Comparison of ENCODE assay signal across 8 cellular contexts in genomic region chr1:145845144-145845513, GRCh38. TPM values are rescaled to one million over a fixed set of nuclear protein-coding genes. Genes with fewer than 3 reads are reported as not detected.
A peak's percentile ranks its signal among the peaks of the same experiment; 100 is the strongest.
DNase-seq lines count a peak whose midpoint lies in the region; ATAC-seq, FAIRE-seq and TF ChIP-seq lines count a peak whose summit lies in the region.

No MANE protein-coding gene starts in this region.

- peak overlapping the region; percentile 48 for H3K4me3 ChIP-seq in LNCaP clone FGC (ENCODE audit: low read depth, low read length)
- peak overlapping the region; percentile 54 for H3K4me3 ChIP-seq in K562
- no peak overlapping the region for H3K4me3 ChIP-seq in mesendoderm (ENCODE audit: low read length)

- no peaks in the 10 kb centered on the region for H3K79me1 ChIP-seq in mesendoderm (ENCODE audit: low read length)

- H3K4me2 ChIP-seq in K562 (ENCODE audit: insufficient read depth, low read length) (peak overlapping the region; percentile 82), mesendoderm (ENCODE audit: low read length) (peak overlapping the region; percentile 8)

- H4K5ac ChIP-seq in mesendoderm (ENCODE audit: low read length) = no peak overlapping the region

- H2AK5ac ChIP-seq in mesendoderm (ENCODE audit: low read length) = no peak overlapping the region

- BruUV-seq in K562 (replicated peaks; lab: Mats Ljungman, UMichigan) = no TSS peak

- DNase-seq in GM13976 (ENCODE audit: low spot score) (peak; percentile 72), LNCaP clone FGC (ENCODE audit: low read depth) (no peak), K562 (ENCODE audit: extremely low read depth in 1 of 4, low spot score in 3 of 4) (peak in 2 of 4 experiments; percentile 21 to 29), mesendoderm (no peak), HK-2 (ENCODE audit: unreplicated experiment) (no peak), A172 (ENCODE audit: low spot score) (no peak), GM03348 (ENCODE audit: low spot score) (no peak)

- CTCF ChIA-PET in K562 (lab: Yijun Ruan, JAX; ENCODE audit: low intra/inter-chr PET ratio) = interaction anchor here (0.5 to 2.5 kb wide), 5 partner anchors 41 to 168 kb away, joined by 3 to 16 read pairs (median 6); partner anchors contain the start of genes ANKRD35 and ITGA10

- in situ Hi-C loops in GM13976 (cut with MboI; ENCODE audit: low sequenced_read_pairs, unreplicated experiment) = no loop called here
- in situ Hi-C loops in K562 (cut with MboI) = loop anchor here (5.0 kb wide), 1 partner anchor 167 kb away; no protein-coding TSS in a partner anchor

- TF ChIP-seq CTCF in GM13976 (IDR thresholded peaks at IDR 0.05; ENCODE audit: borderline replicate concordance, control extremely low read depth, extremely low read depth, insufficient read depth, missing control alignments) = no peak
- TF ChIP-seq CTCF in LNCaP clone FGC (IDR thresholded peaks at IDR 0.05; ENCODE audit: control insufficient read depth, extremely low read depth, insufficient read depth) = no peak
- no peak for TF ChIP-seq CTCF in K562 (IDR thresholded peaks at IDR 0.05 in 2 of 3, conservative IDR thresholded peaks at IDR 0.05 in 1 of 3; ENCODE audit: insufficient read depth in 2 of 3, low read depth in 1 of 3, low read length in 3 of 3)

- 6% methylated on average over 4 of the region's 4 CpGs for WGBS in K562 (ENCODE audit: insufficient coverage, low coverage, missing lambda C conversion rate)
- WGBS in mesendoderm (ENCODE audit: extremely low coverage, insufficient coverage, low lambda C conversion rate) = 100% methylated on average over 2 of the region's 4 CpGs

- H3K4me1 ChIP-seq in K562 (replicated peaks in 1 of 2; ENCODE audit: control insufficient read depth in 2 of 2, insufficient read depth in 2 of 2, low read length in 2 of 2) (peaks cover 7 to 20% of the 10 kb centered on the region in 2 experiments; a peak in 4 of 5 replicates), mesendoderm (ENCODE audit: control insufficient read depth, low read depth, low read length) (no peaks in the 10 kb centered on the region)

- H3K23ac ChIP-seq in mesendoderm (ENCODE audit: low read length) = no peak overlapping the region

- TF ChIP-seq POLR2A in K562 (conservative IDR thresholded peaks at IDR 0.05) = no peak

- no peak overlapping the region for H3K4ac ChIP-seq in mesendoderm (ENCODE audit: low read depth, low read length)

- H4K8ac ChIP-seq in mesendoderm (ENCODE audit: low read depth, low read length) = no peak overlapping the region

- no peaks in the 10 kb centered on the region for H3K9me1 ChIP-seq in K562 (ENCODE audit: control insufficient read depth, insufficient read depth, low read length)

- H3K9me3 ChIP-seq in K562 (replicated peaks; ENCODE audit: control insufficient read depth, insufficient read depth, low read depth, low read length) = no peaks in the 10 kb centered on the region

- TF ChIP-seq RAD21 in K562 (CRISPR knock-in tag; conservative IDR thresholded peaks at IDR 0.05 in 1 of 2, IDR thresholded peaks at IDR 0.05 in 1 of 2) = no peak

- H3K18ac ChIP-seq in mesendoderm (ENCODE audit: low read length) = no peak overlapping the region

- POLR2A ChIA-PET in K562 (lab: Yijun Ruan, JAX) = interaction anchor here (0.7 to 6.8 kb wide), 19 partner anchors 11 to 207 kb away, joined by 3 to 40 read pairs (median 5); partner anchors contain the start of genes ANKRD34A, PIAS3, POLR3GL and RBM8A

- no peak overlapping the region for H2BK5ac ChIP-seq in mesendoderm (ENCODE audit: low read length)

- no peaks in the 10 kb centered on the region for H3K27me3 ChIP-seq in K562 (ENCODE audit: control insufficient read depth in 2 of 2, insufficient read depth in 2 of 2, low read length in 2 of 2)
- H3K27me3 ChIP-seq in mesendoderm (ENCODE audit: insufficient read depth, low read length, poor library complexity) = no peaks in the 10 kb centered on the region

- H2BK15ac ChIP-seq in mesendoderm (replicated peaks; ENCODE audit: low read depth) = no peak overlapping the region

- peak overlapping the region; percentile 68 to 93 for H3K9ac ChIP-seq in K562 (ENCODE audit: insufficient read depth in 1 of 2, low read depth in 2 of 2, low read length in 2 of 2)
- no peak overlapping the region for H3K9ac ChIP-seq in mesendoderm (ENCODE audit: low read length)

- intact Hi-C loops in K562 (cut with micrococcal nuclease) = loop anchor here (1.0 to 5.0 kb wide), 5 partner anchors 14 to 168 kb away; partner anchors contain the start of genes ITGA10 and PIAS3

- H2AFZ ChIP-seq in K562 (ENCODE audit: low read depth, low read length) = peak overlapping the region; percentile 96

- H3K56ac ChIP-seq in mesendoderm (ENCODE audit: low read length) = no peak overlapping the region

- no peak for TF ChIP-seq EP300 in K562 (IDR thresholded peaks at IDR 0.05; ENCODE audit: low read length)

- H3K27ac ChIP-seq in K562 (ENCODE audit: extremely low read depth, low read depth, low read length) (peak overlapping the region; percentile 59; the same call in 2 of the 3 replicates), mesendoderm (ENCODE audit: low read depth, low read length) (no peak overlapping the region)

- ATAC-seq in GM21737 (IDR thresholded peaks at IDR 0.05; ENCODE audit: unreplicated experiment) (peak; percentile 53), K562 (peak; percentile 48)

- H3K36me3 ChIP-seq in K562 (ENCODE audit: control insufficient read depth, insufficient read depth, low read length) (peaks cover 52% of the 10 kb centered on the region), mesendoderm (ENCODE audit: control insufficient read depth, insufficient read depth, low read length) (peaks cover 12% of the 10 kb centered on the region)

- FAIRE-seq in K562 (lab: Jason Lieb, UNC) = no peak

- no peak overlapping the region for H2BK120ac ChIP-seq in mesendoderm (ENCODE audit: low read depth, low read length)

- H4K20me1 ChIP-seq in K562 (replicated peaks; ENCODE audit: control insufficient read depth, insufficient read depth, low read length) = no peaks in the 10 kb centered on the region

- H3K79me2 ChIP-seq in K562 (ENCODE audit: control insufficient read depth, insufficient read depth, low read length) (no peaks in the 10 kb centered on the region), mesendoderm (ENCODE audit: control insufficient read depth, insufficient read depth, low read length) (no peaks in the 10 kb centered on the region)

RNA-seq across cellular contexts. Expression of gene NUDT17, which starts 0.3 kb away (rescaled TPM):
- 6.2 and 12.7 TPM in 2 replicates for total RNA-seq in K562 (2011; cell fraction: chromatin; rRNA removed; ENCODE audit: low replicate concordance)
- total RNA-seq in K562 (2011; cell fraction: nucleolus; rRNA removed) = 9.2 and 11.2 TPM in 2 replicates
- 8.9 and 9.3 TPM in 2 replicates for total RNA-seq in K562 (2011; cell fraction: nucleoplasm; rRNA removed)
- total RNA-seq in K562 (2014; rRNA removed) (6.8 and 9.9 TPM in 2 replicates), K562 (2014; rRNA removed; fragmentation: Illumina TruSeq; extraction: Trizol) (4.5 and 5.5 TPM in 2 replicates), K562 (2015; rRNA removed; fragmentation: Illumina TruSeq; extraction: Trizol) (4.2 and 5.2 TPM in 2 replicates), K562 (2021) (6.1 and 7.2 TPM in 2 replicates)
- polyA plus RNA-seq in K562 (2011; rRNA removed) (10.0 and 11.4 TPM in 2 replicates), K562 (2014; fragmentation: Illumina TruSeq; extraction: Trizol) (7.6 and 8.3 TPM in 2 replicates), K562 (2014; fragmentation: Nextera tagmentation; extraction: Ambion mirVana) (1 to 10 TPM; 2.1 to 3.1 TPM), K562 (2014; rRNA removed) (7.8 and 10.7 TPM in 2 replicates)
- 12.3 and 14.2 TPM in 2 replicates for polyA plus RNA-seq in K562 (2011; cell fraction: cytosol; rRNA removed)
- polyA plus RNA-seq in K562 (2011; cell fraction: nucleus; rRNA removed) = 23.3 and 33.1 TPM in 2 replicates
- 7.8 and 14.5 TPM in 2 replicates for polyA plus RNA-seq in K562 (2012)
- polyA minus RNA-seq in K562 (2011; rRNA and poly(A)+ RNA removed) = 2.7 and 3.4 TPM in 2 replicates
- 2.9 and 5.9 TPM in 2 replicates for polyA minus RNA-seq in K562 (2011; cell fraction: cytosol; rRNA and poly(A)+ RNA removed)
- 2.7 and 3.3 TPM in 2 replicates for polyA minus RNA-seq in K562 (2011; cell fraction: nucleus; rRNA and poly(A)+ RNA removed)
- 3.1 TPM for polyA plus RNA-seq in mesendoderm (2013, experiment 1 of 2)
- 3.7 TPM for polyA plus RNA-seq in mesendoderm (2013, experiment 2 of 2)
- 2.7 and 8.2 TPM in 2 replicates for total RNA-seq in A172 (2014; rRNA removed; shearing (Covaris generic))

RNA-seq across cellular contexts. Expression of gene PIAS3, which starts 13.8 kb away (rescaled TPM):
- 64.2 and 113 TPM in 2 replicates for total RNA-seq in K562 (2011; cell fraction: chromatin; rRNA removed; ENCODE audit: low replicate concordance)
- total RNA-seq in K562 (2011; cell fraction: nucleolus; rRNA removed) = 40.4 and 44.0 TPM in 2 replicates
- 64.8 and 79.1 TPM in 2 replicates for total RNA-seq in K562 (2011; cell fraction: nucleoplasm; rRNA removed)
- total RNA-seq in K562 (2014; rRNA removed) (7.9 and 10.4 TPM in 2 replicates), K562 (2014; rRNA removed; fragmentation: Illumina TruSeq; extraction: Trizol) (6.0 and 6.9 TPM in 2 replicates), K562 (2015; rRNA removed; fragmentation: Illumina TruSeq; extraction: Trizol) (7.4 and 7.5 TPM in 2 replicates), K562 (2021) (15.7 and 17.7 TPM in 2 replicates)
- polyA plus RNA-seq in K562 (2011; rRNA removed) (8.5 and 16.5 TPM in 2 replicates), K562 (2014; fragmentation: Illumina TruSeq; extraction: Trizol) (22.6 and 25.6 TPM in 2 replicates), K562 (2014; fragmentation: Nextera tagmentation; extraction: Ambion mirVana) (1 to 10 TPM; 1.1 to 1.5 TPM), K562 (2014; rRNA removed) (14.3 and 16.2 TPM in 2 replicates)
- polyA plus RNA-seq in K562 (2011; cell fraction: cytosol; rRNA removed) = 14.3 and 15.1 TPM in 2 replicates
- 72.5 and 78.3 TPM in 2 replicates for polyA plus RNA-seq in K562 (2011; cell fraction: nucleus; rRNA removed)
- polyA plus RNA-seq in K562 (2012) = 16.7 and 21.4 TPM in 2 replicates
- polyA minus RNA-seq in K562 (2011; rRNA and poly(A)+ RNA removed) = 6.3 and 7.1 TPM in 2 replicates
- polyA minus RNA-seq in K562 (2011; cell fraction: cytosol; rRNA and poly(A)+ RNA removed) = 10.6 and 12.4 TPM in 2 replicates
- 10.9 and 17.9 TPM in 2 replicates for polyA minus RNA-seq in K562 (2011; cell fraction: nucleus; rRNA and poly(A)+ RNA removed)
- 31.2 TPM for polyA plus RNA-seq in mesendoderm (2013, experiment 1 of 2)
- 29.8 TPM for polyA plus RNA-seq in mesendoderm (2013, experiment 2 of 2)
- 13.3 and 18.3 TPM in 2 replicates for total RNA-seq in A172 (2014; rRNA removed; shearing (Covaris generic))

RNA-seq across cellular contexts. Expression of gene POLR3C, which starts 21.1 kb away (rescaled TPM):
- 37.8 and 57.1 TPM in 2 replicates for total RNA-seq in K562 (2011; cell fraction: chromatin; rRNA removed; ENCODE audit: low replicate concordance)
- 31.2 and 31.5 TPM in 2 replicates for total RNA-seq in K562 (2011; cell fraction: nucleolus; rRNA removed)
- 25.9 and 26.0 TPM in 2 replicates for total RNA-seq in K562 (2011; cell fraction: nucleoplasm; rRNA removed)
- total RNA-seq in K562 (2014; rRNA removed) = 42.0 and 44.8 TPM in 2 replicates
- total RNA-seq in K562 (2014; rRNA removed; fragmentation: Illumina TruSeq; extraction: Trizol) = 50.7 and 53.9 TPM in 2 replicates
- total RNA-seq in K562 (2015; rRNA removed; fragmentation: Illumina TruSeq; extraction: Trizol) = 54.6 and 56.8 TPM in 2 replicates
- total RNA-seq in K562 (2021) = 45.2 and 46.0 TPM in 2 replicates
- 31.5 and 42.9 TPM in 2 replicates for polyA plus RNA-seq in K562 (2011; rRNA removed)
- polyA plus RNA-seq in K562 (2011; cell fraction: cytosol; rRNA removed) = 37.4 and 40.8 TPM in 2 replicates
- 36.4 and 38.6 TPM in 2 replicates for polyA plus RNA-seq in K562 (2011; cell fraction: nucleus; rRNA removed)
- polyA plus RNA-seq in K562 (2012) = 40.1 and 47.0 TPM in 2 replicates
- polyA plus RNA-seq in K562 (2014; fragmentation: Illumina TruSeq; extraction: Trizol) = 58.1 and 64.1 TPM in 2 replicates
- 10 to 100 TPM; 19.7 to 49.9 TPM for polyA plus RNA-seq in K562 (2014; fragmentation: Nextera tagmentation; extraction: Ambion mirVana)
- 36.9 and 43.5 TPM in 2 replicates for polyA plus RNA-seq in K562 (2014; rRNA removed)
- 66.4 and 95.6 TPM in 2 replicates for polyA minus RNA-seq in K562 (2011; rRNA and poly(A)+ RNA removed)
- 19.7 and 30.7 TPM in 2 replicates for polyA minus RNA-seq in K562 (2011; cell fraction: cytosol; rRNA and poly(A)+ RNA removed)
- polyA minus RNA-seq in K562 (2011; cell fraction: nucleus; rRNA and poly(A)+ RNA removed) = 18.6 and 33.4 TPM in 2 replicates
- 27.9 TPM for polyA plus RNA-seq in mesendoderm (2013, experiment 1 of 2)
- 27.1 TPM for polyA plus RNA-seq in mesendoderm (2013, experiment 2 of 2)
- 50.4 and 63.0 TPM in 2 replicates for total RNA-seq in A172 (2014; rRNA removed; shearing (Covaris generic))

RNA-seq across cellular contexts. Expression of gene RNF115, which starts 21.2 kb away (rescaled TPM):
- total RNA-seq in K562 (2011; cell fraction: chromatin; rRNA removed; ENCODE audit: low replicate concordance) = 11.8 and 34.8 TPM in 2 replicates
- 5.8 and 7.8 TPM in 2 replicates for total RNA-seq in K562 (2011; cell fraction: nucleolus; rRNA removed)
- 12.8 and 21.9 TPM in 2 replicates for total RNA-seq in K562 (2011; cell fraction: nucleoplasm; rRNA removed)
- total RNA-seq in K562 (2014; rRNA removed) = 8.4 and 8.8 TPM in 2 replicates
- total RNA-seq in K562 (2014; rRNA removed; fragmentation: Illumina TruSeq; extraction: Trizol) = 12.5 and 13.6 TPM in 2 replicates
- 11.5 and 12.3 TPM in 2 replicates for total RNA-seq in K562 (2015; rRNA removed; fragmentation: Illumina TruSeq; extraction: Trizol)
- total RNA-seq in K562 (2021) = 9.5 and 10.2 TPM in 2 replicates
- 12.1 and 14.3 TPM in 2 replicates for polyA plus RNA-seq in K562 (2011; rRNA removed)
- polyA plus RNA-seq in K562 (2011; cell fraction: cytosol; rRNA removed) = 3.6 and 6.3 TPM in 2 replicates
- polyA plus RNA-seq in K562 (2011; cell fraction: nucleus; rRNA removed) = 7.5 and 9.1 TPM in 2 replicates
- polyA plus RNA-seq in K562 (2012) = 6.5 and 10.6 TPM in 2 replicates
- 8.4 and 9.9 TPM in 2 replicates for polyA plus RNA-seq in K562 (2014; fragmentation: Illumina TruSeq; extraction: Trizol)
- 1 to 10 TPM; 1.9 to 2.0 TPM for polyA plus RNA-seq in K562 (2014; fragmentation: Nextera tagmentation; extraction: Ambion mirVana)
- 6.9 and 7.8 TPM in 2 replicates for polyA plus RNA-seq in K562 (2014; rRNA removed)
- 13.8 and 15.8 TPM in 2 replicates for polyA minus RNA-seq in K562 (2011; rRNA and poly(A)+ RNA removed)
- 2.5 and 3.6 TPM in 2 replicates for polyA minus RNA-seq in K562 (2011; cell fraction: cytosol; rRNA and poly(A)+ RNA removed)
- polyA minus RNA-seq in K562 (2011; cell fraction: nucleus; rRNA and poly(A)+ RNA removed) = 4.0 and 6.6 TPM in 2 replicates
- 11.8 TPM for polyA plus RNA-seq in mesendoderm (2013, experiment 1 of 2)
- polyA plus RNA-seq in mesendoderm (2013, experiment 2 of 2) = 11.8 TPM
- 19.9 and 23.1 TPM in 2 replicates for total RNA-seq in A172 (2014; rRNA removed; shearing (Covaris generic))

RNA-seq across cellular contexts. Expression of gene ANKRD35, which starts 40.5 kb away (rescaled TPM):
- total RNA-seq in K562 (2011; cell fraction: chromatin; rRNA removed; ENCODE audit: low replicate concordance) = not detected in 2 replicates
- total RNA-seq in K562 (2011; cell fraction: nucleolus; rRNA removed) = not detected in 2 replicates
- total RNA-seq in K562 (2011; cell fraction: nucleoplasm; rRNA removed) = not detected in 2 replicates
- total RNA-seq in K562 (2014; rRNA removed) (0.12 and 0.14 TPM in 2 replicates), K562 (2014; rRNA removed; fragmentation: Illumina TruSeq; extraction: Trizol) (0.07 TPM in 1 of 2 replicates, not detected in the other), K562 (2015; rRNA removed; fragmentation: Illumina TruSeq; extraction: Trizol) (0.08 TPM in 1 of 2 replicates, not detected in the other), K562 (2021) (0.07 TPM in 1 of 2 replicates, not detected in the other)
- polyA plus RNA-seq in K562 (2011; rRNA removed) (not detected in 2 replicates), K562 (2014; fragmentation: Illumina TruSeq; extraction: Trizol) (0.07 TPM in 1 of 2 replicates, not detected in the other), K562 (2014; fragmentation: Nextera tagmentation; extraction: Ambion mirVana) (not detected), K562 (2014; rRNA removed) (0.07 TPM in 1 of 2 replicates, not detected in the other)
- 0.04 TPM in 1 of 2 replicates, not detected in the other for polyA plus RNA-seq in K562 (2011; cell fraction: cytosol; rRNA removed)
- 0.04 TPM in 1 of 2 replicates, not detected in the other for polyA plus RNA-seq in K562 (2011; cell fraction: nucleus; rRNA removed)
- 0.07 and 0.08 TPM in 2 replicates for polyA plus RNA-seq in K562 (2012)
- polyA minus RNA-seq in K562 (2011; rRNA and poly(A)+ RNA removed) = not detected in 2 replicates
- polyA minus RNA-seq in K562 (2011; cell fraction: cytosol; rRNA and poly(A)+ RNA removed) = not detected in 2 replicates
- polyA minus RNA-seq in K562 (2011; cell fraction: nucleus; rRNA and poly(A)+ RNA removed) = not detected in 2 replicates
- polyA plus RNA-seq in mesendoderm (2013, experiment 1 of 2) = 0.80 TPM
- polyA plus RNA-seq in mesendoderm (2013, experiment 2 of 2) = 0.78 TPM
- not detected in 2 replicates for total RNA-seq in A172 (2014; rRNA removed; shearing (Covaris generic))
